ENCODE assay signal across 31 cellular contexts in the genomic region with DNA sequence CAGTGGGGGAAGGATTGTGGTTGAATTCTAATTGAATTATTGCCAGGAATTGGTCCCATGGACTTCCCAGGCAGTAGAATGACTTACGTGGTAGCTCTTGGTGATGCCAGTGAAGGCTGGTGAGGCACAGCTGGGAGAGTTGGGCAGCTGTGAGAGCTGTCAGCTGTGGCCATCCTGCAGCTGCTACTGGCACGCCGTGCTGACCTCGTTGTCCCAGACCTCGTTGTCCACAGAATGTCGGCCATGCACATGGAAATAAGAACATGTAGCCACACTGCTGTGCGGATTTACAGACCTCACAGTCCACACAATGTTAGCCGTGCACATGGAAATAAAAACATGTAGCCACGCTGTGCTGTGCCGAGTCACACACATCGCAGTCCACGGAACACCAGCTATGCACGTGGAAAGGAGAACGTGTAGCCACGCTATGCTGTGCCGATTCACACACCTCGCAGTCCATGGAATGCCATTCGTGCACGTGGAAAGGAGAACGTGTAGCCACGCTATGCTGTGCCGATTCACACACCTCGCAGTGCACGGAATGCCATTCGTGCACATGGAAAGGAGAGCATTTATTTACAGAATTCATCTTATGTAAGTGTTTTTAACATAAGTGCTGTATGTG. TPM values are rescaled to one million over a fixed set of nuclear protein-coding genes. Genes with fewer than 3 reads are reported as not detected.
DNase-seq lines count a peak whose midpoint lies in the region; ATAC-seq, FAIRE-seq and TF ChIP-seq lines count a peak whose summit lies in the region.
"Had no signal": no experiment of that assay in that cellular context is flagged by ENCODE, and none has a peak within 500 bp of the region (broad histone marks: within the 10 kb centered on the region; RNA-seq: fewer than 3 reads in every experiment).

No MANE protein-coding gene starts in this region.

- H3K4me3 ChIP-seq in bronchial epithelial cell (ENCODE audit: low read depth, low read length): no peak overlapping the region
- H3K4me3 ChIP-seq: A549, adrenal gland, right lobe of liver, SK-N-MC had no signal

- H3K4me1 Mint-ChIP-seq in activated naive CD4-positive, alpha-beta T cell treated with anti-CD3 and anti-CD28 coated beads, Interleukin-2, amount 50 U/mL, for 24 hours: peaks cover 5% of the 10 kb centered on the region
- H3K4me1 Mint-ChIP-seq in activated naive CD4-positive, alpha-beta T cell treated with anti-CD3 and anti-CD28 coated beads for 36 hours (ENCODE audit: low read depth): peaks cover 6% of the 10 kb centered on the region
- H3K4me1 Mint-ChIP-seq in neural crest cell (peaks cover 50% of the 10 kb centered on the region), Calu3 (ENCODE audit: low read depth, unreplicated experiment) (no peaks in the 10 kb centered on the region)

- TF ChIP-seq CTCF in bronchial epithelial cell (IDR thresholded peaks at IDR 0.05; ENCODE audit: insufficient read depth, low read length, severe bottlenecking) (no peak), neural crest cell (conservative IDR thresholded peaks at IDR 0.05) (no peak), Calu3 (IDR thresholded peaks at IDR 0.05; ENCODE audit: unreplicated experiment) (no peak)

- CTCF ChIA-PET in activated naive CD4-positive, alpha-beta T cell treated with anti-CD3 and anti-CD28 coated beads for 36 hours (lab: Charles Lee): interaction anchor here (0.7 to 1.4 kb wide), 2 partner anchors 54 to 244 kb away, joined by 3 to 5 read pairs; no protein-coding TSS in a partner anchor
- CTCF ChIA-PET in Calu3 (lab: Charles Lee): interaction anchor here (1.3 kb wide), 1 partner anchor 693 kb away, joined by 3 read pairs; the partner anchor contains the start of gene C16orf95

- no peaks in the 10 kb centered on the region for H3K27me3 Mint-ChIP-seq in activated naive CD4-positive, alpha-beta T cell treated with anti-CD3 and anti-CD28 coated beads, Interleukin-2, amount 50 U/mL, for 24 hours
- H3K27me3 Mint-ChIP-seq in activated naive CD4-positive, alpha-beta T cell treated with anti-CD3 and anti-CD28 coated beads for 36 hours (ENCODE audit: low read depth): no peaks in the 10 kb centered on the region
- no peaks in the 10 kb centered on the region for H3K27me3 Mint-ChIP-seq in neural crest cell (ENCODE audit: low read depth)
- no peaks in the 10 kb centered on the region for H3K27me3 Mint-ChIP-seq in Calu3 (ENCODE audit: unreplicated experiment)
- H3K27me3 Mint-ChIP-seq: B cell; CD8-positive, alpha-beta memory T cell; natural killer cell treated with Interleukin-12 subunit alpha and Interleukin-12 subunit beta and Interleukin-15 and Interleukin-18, amount 100 ng/mL, for 72 hours; stimulated activated naive B cell treated with anti-CD40 and anti-IgM and Interleukin-4, amounts not matched to agents 10 μg/mL and 1 μg/mL and 100 μg/mL, for 72 hours had no signal

- no peaks in the 10 kb centered on the region for H3K9me3 Mint-ChIP-seq in activated naive CD4-positive, alpha-beta T cell treated with anti-CD3 and anti-CD28 coated beads, Interleukin-2, amount 50 U/mL, for 24 hours
- no peaks in the 10 kb centered on the region for H3K9me3 Mint-ChIP-seq in activated naive CD4-positive, alpha-beta T cell treated with anti-CD3 and anti-CD28 coated beads for 36 hours
- H3K9me3 Mint-ChIP-seq in neural crest cell (no peaks in the 10 kb centered on the region), Calu3 (ENCODE audit: low read depth, unreplicated experiment) (no peaks in the 10 kb centered on the region)
- H3K9me3 Mint-ChIP-seq: CD8-positive, alpha-beta memory T cell; mesothelial cell of epicardium; natural killer cell treated with Interleukin-12 subunit alpha and Interleukin-12 subunit beta and Interleukin-15 and Interleukin-18, amount 100 ng/mL, for 72 hours; stimulated activated naive B cell treated with anti-CD40 and anti-IgM and Interleukin-4, amounts not matched to agents 10 μg/mL and 1 μg/mL and 100 μg/mL, for 72 hours had no signal

- peak; percentile 96 for FAIRE-seq in bronchial epithelial cell (lab: Jason Lieb, UNC)
- peak; percentile 92 for FAIRE-seq in urothelium cell line (lab: Jason Lieb, UNC)
- FAIRE-seq: A549, colon, G401.6, H54, keratinocyte, TTC549 had no signal

- DNase-seq in activated naive CD4-positive, alpha-beta T cell treated with anti-CD3 and anti-CD28 coated beads for 36 hours: no peak
- DNase-seq in bronchial epithelial cell (ENCODE audit: low read depth): no peak
- DNase-seq in neural crest cell (ENCODE audit: low read depth, low spot score): no peak
- no peak for DNase-seq in urothelium cell line (ENCODE audit: low spot score)
- DNase-seq in Calu3: no peak
- DNase-seq in NCI-H226: no peak
- DNase-seq: activated CD4-positive, CD25-positive, alpha-beta regulatory T cell treated with anti-CD3 and anti-CD28 coated beads, Interleukin-2, amount 50 U/mL, for 72 hours; activated CD8-positive, alpha-beta memory T cell treated with anti-CD3 and anti-CD28 coated beads for 24 hours; activated gamma-delta T cell treated with Interleukin-2 at 50 U/mL for 16 hours; brain microvascular endothelial cell; effector CD4-positive, alpha-beta T cell; NCI-H1417 treated with DMSO at 0.1 percent for 48 hours; NCI-H446; OCI-M1; stimulated activated CD4-positive, alpha-beta T cell treated with anti-CD3 and anti-CD28 coated beads, Interleukin-4, amount 100 ng/mL, for 4 hours; stimulated activated naive B cell treated with anti-CD40 and anti-IgM and Interleukin-4, amounts not matched to agents 10 μg/mL and 1 μg/mL and 100 μg/mL, for 72 hours had no signal

- H3K27me3 ChIP-seq in bronchial epithelial cell (ENCODE audit: control insufficient read depth, insufficient read depth, low read length): no peaks in the 10 kb centered on the region
- H3K27me3 ChIP-seq: adrenal gland, brain microvascular endothelial cell, right lobe of liver had no signal

- no peak for ATAC-seq in HG03025 (IDR thresholded peaks at IDR 0.05; ENCODE audit: low FRiP score, unreplicated experiment)
- ATAC-seq: A549; natural killer cell treated with Interleukin-12 subunit alpha and Interleukin-12 subunit beta and Interleukin-15 and Interleukin-18, amount 100 ng/mL, for 72 hours; right lobe of liver; stimulated activated naive B cell treated with anti-CD40 and anti-IgM and Interleukin-4, amounts not matched to agents 10 μg/mL and 1 μg/mL and 100 μg/mL, for 72 hours had no signal

- H3K27ac Mint-ChIP-seq in activated naive CD4-positive, alpha-beta T cell treated with anti-CD3 and anti-CD28 coated beads, Interleukin-2, amount 50 U/mL, for 24 hours: peak overlapping the region; percentile 70
- no peak overlapping the region for H3K27ac Mint-ChIP-seq in activated naive CD4-positive, alpha-beta T cell treated with anti-CD3 and anti-CD28 coated beads for 36 hours
- H3K27ac Mint-ChIP-seq in neural crest cell (ENCODE audit: unreplicated experiment) (peak overlapping the region; percentile 44), Calu3 (ENCODE audit: unreplicated experiment) (no peak overlapping the region)
- H3K27ac Mint-ChIP-seq: B cell; mesothelial cell of epicardium; natural killer cell treated with Interleukin-12 subunit alpha and Interleukin-12 subunit beta and Interleukin-15 and Interleukin-18, amount 100 ng/mL, for 72 hours; stimulated activated naive B cell treated with anti-CD40 and anti-IgM and Interleukin-4, amounts not matched to agents 10 μg/mL and 1 μg/mL and 100 μg/mL, for 72 hours had no signal

- peaks cover 1% of the 10 kb centered on the region for H3K36me3 ChIP-seq in bronchial epithelial cell (ENCODE audit: control insufficient read depth, insufficient read depth, low read length)

- H3K4me3 Mint-ChIP-seq in activated naive CD4-positive, alpha-beta T cell treated with anti-CD3 and anti-CD28 coated beads, Interleukin-2, amount 50 U/mL, for 24 hours: no peak overlapping the region
- H3K4me3 Mint-ChIP-seq in activated naive CD4-positive, alpha-beta T cell treated with anti-CD3 and anti-CD28 coated beads for 36 hours: no peak overlapping the region
- H3K4me3 Mint-ChIP-seq in neural crest cell (no peak overlapping the region), Calu3 (ENCODE audit: low read depth, unreplicated experiment) (no peak overlapping the region)
- H3K4me3 Mint-ChIP-seq: B cell; CD8-positive, alpha-beta memory T cell; mesothelial cell of epicardium; natural killer cell treated with Interleukin-12 subunit alpha and Interleukin-12 subunit beta and Interleukin-15 and Interleukin-18, amount 100 ng/mL, for 72 hours; stimulated activated naive B cell treated with anti-CD40 and anti-IgM and Interleukin-4, amounts not matched to agents 10 μg/mL and 1 μg/mL and 100 μg/mL, for 72 hours had no signal

- H3K36me3 Mint-ChIP-seq in activated naive CD4-positive, alpha-beta T cell treated with anti-CD3 and anti-CD28 coated beads, Interleukin-2, amount 50 U/mL, for 24 hours: peaks cover 11% of the 10 kb centered on the region
- peaks cover 20% of the 10 kb centered on the region for H3K36me3 Mint-ChIP-seq in activated naive CD4-positive, alpha-beta T cell treated with anti-CD3 and anti-CD28 coated beads for 36 hours (ENCODE audit: low read depth)
- H3K36me3 Mint-ChIP-seq in neural crest cell (ENCODE audit: low read depth) (peaks cover 18% of the 10 kb centered on the region), Calu3 (ENCODE audit: insufficient read depth, unreplicated experiment) (peaks cover 22% of the 10 kb centered on the region)
- H3K36me3 Mint-ChIP-seq: natural killer cell treated with Interleukin-12 subunit alpha and Interleukin-12 subunit beta and Interleukin-15 and Interleukin-18, amount 100 ng/mL, for 72 hours had no signal

- intact Hi-C loops in activated naive CD4-positive, alpha-beta T cell treated with anti-CD3 and anti-CD28 coated beads for 36 hours (cut with micrococcal nuclease): no loop called here
- intact Hi-C loops in Calu3 (cut with micrococcal nuclease; ENCODE audit: unreplicated experiment): no loop called here

- BruUV-seq in Calu3 (replicated peaks; lab: Mats Ljungman, UMichigan): no TSS peak

RNA-seq across cellular contexts. Expression of gene BANP, which starts 59.2 kb away (rescaled TPM):
- total RNA-seq in activated naive CD4-positive, alpha-beta T cell treated with anti-CD3 and anti-CD28 coated beads for 36 hours: 10 to 100 TPM; 35.1 to 38.6 TPM
- total RNA-seq in bronchial epithelial cell (22.1 and 25.5 TPM in 2 replicates), neural crest cell (34.0 and 39.1 TPM in 2 replicates), Calu3 (2022) (47.5 and 49.6 TPM in 2 replicates)

Comparison
In these comparisons a context has a peak if more than half of its experiments do, and no peak if none do; other contexts are left out.
1. H3K27ac Mint-ChIP-seq: peak in activated naive CD4-positive, alpha-beta T cell treated with anti-CD3 and anti-CD28 coated beads, Interleukin-2, amount 50 U/mL, for 24 hours (single experiment) and neural crest cell (single experiment); none in activated naive CD4-positive, alpha-beta T cell treated with anti-CD3 and anti-CD28 coated beads for 36 hours (single experiment) and Calu3 (single experiment).